32 cellular contexts compared by ENCODE assay signal in genomic region chr4:7307391-7308099, GRCh38.
DNase-seq lines count a peak whose midpoint lies in the region; ATAC-seq, FAIRE-seq and TF ChIP-seq lines count a peak whose summit lies in the region.
"Had no signal": no experiment of that assay in that cellular context is flagged by ENCODE, and none has a peak within 500 bp of the region (broad histone marks: within the 10 kb centered on the region; RNA-seq: fewer than 3 reads in every experiment).

No MANE protein-coding gene starts in this region.

- TF ChIP-seq RAD21 in GM12878 (IDR thresholded peaks at IDR 0.05; ENCODE audit: insufficient read depth, low read depth, low read length) = no peak

- no peak for TF ChIP-seq CTCF in GM12878 (IDR thresholded peaks at IDR 0.05 in 2 of 3, conservative IDR thresholded peaks at IDR 0.05 in 1 of 3; ENCODE audit: control insufficient read depth in 2 of 3, extremely low read depth in 1 of 3, insufficient read depth in 1 of 3, low read depth in 3 of 3, low read length in 3 of 3)
- peak; percentile 10 for TF ChIP-seq CTCF in foreskin keratinocyte (conservative IDR thresholded peaks at IDR 0.05)

- H4K20me1 ChIP-seq in GM12878 (ENCODE audit: control insufficient read depth, insufficient read depth) = no peaks in the 10 kb centered on the region

- DNase-seq in GM12878 (ENCODE audit: low read depth, low spot score) (no peak), foreskin keratinocyte (no peak), substantia nigra (lab: John Stamatoyannopoulos, UW) (peak in 7 of 49 donors; percentile 25 to 41 (median 32)), NCI-H2107 treated with DMSO at 0.1 percent for 48 hours (lab: John Stamatoyannopoulos, UW; ENCODE audit: unreplicated experiment) (no peak)
- no peak for DNase-seq in naive thymus-derived CD4-positive, alpha-beta T cell
- DNase-seq: activated CD4-positive, alpha-beta memory T cell treated with anti-CD3 and anti-CD28 coated beads for 36 hours; activated CD4-positive, CD25-positive, alpha-beta regulatory T cell treated with anti-CD3 and anti-CD28 coated beads, Interleukin-2, amount 50 U/mL, for 72 hours; activated CD8-positive, alpha-beta memory T cell treated with anti-CD3 and anti-CD28 coated beads, Interleukin-2, amount 50 U/mL, for 4 hours; activated naive CD4-positive, alpha-beta T cell treated with anti-CD3 and anti-CD28 coated beads for 36 hours; amniotic stem cell; Calu3; DND-41; foreskin melanocyte; left colon; NCI-H1092; NCI-H187; NCI-H526 treated with DMSO at 0.1 percent for 48 hours; small intestine; stimulated activated CD8-positive, alpha-beta memory T cell treated with anti-CD3 and anti-CD28 coated beads, Interleukin-4, amount 100 ng/mL, for 48 hours; uterus had no signal

- intact Hi-C loops in GM12878 (cut with micrococcal nuclease; ENCODE audit: unreplicated experiment) = no loop called here
- intact Hi-C loops in naive thymus-derived CD4-positive, alpha-beta T cell (cut with micrococcal nuclease) = no loop called here

- H3K4me1 ChIP-seq in GM12878 (ENCODE audit: control insufficient read depth, insufficient read depth, low read length) (no peaks in the 10 kb centered on the region), foreskin keratinocyte (no peaks in the 10 kb centered on the region)
- H3K4me1 ChIP-seq in naive thymus-derived CD4-positive, alpha-beta T cell (ENCODE audit: control insufficient read depth in 2 of 2, insufficient read depth in 2 of 2, low read length in 2 of 2) = no peaks in the 10 kb centered on the region
- H3K4me1 ChIP-seq: breast epithelium, uterus had no signal

- no peaks in the 10 kb centered on the region for H3K9me3 ChIP-seq in GM12878 (replicated peaks; ENCODE audit: control insufficient read depth, insufficient read depth, low read length)
- no peaks in the 10 kb centered on the region for H3K9me3 ChIP-seq in naive thymus-derived CD4-positive, alpha-beta T cell (ENCODE audit: control insufficient read depth in 2 of 3, low read length in 3 of 3)
- H3K9me3 ChIP-seq: breast epithelium, esophagus muscularis mucosa, uterus had no signal

- no peak overlapping the region for H3K9ac ChIP-seq in GM12878 (ENCODE audit: control insufficient read depth, insufficient read depth, low read length)

- H3K79me2 ChIP-seq in GM12878 (ENCODE audit: control insufficient read depth, insufficient read depth, low read length) = no peaks in the 10 kb centered on the region

- no TSS peak for BruUV-seq in GM12878 (replicated peaks; lab: Mats Ljungman, UMichigan)

- no peak for TF ChIP-seq EP300 in GM12878 (IDR thresholded peaks at IDR 0.05; ENCODE audit: borderline replicate concordance in 1 of 2, control insufficient read depth in 1 of 2, low read depth in 2 of 2, low read length in 2 of 2)

- SMC1A ChIA-PET in GM12878 (lab: Charles Lee; ENCODE audit: uncharacterized antibody, unreplicated experiment) = no interaction called here

- H3K27me3 ChIP-seq in GM12878 (replicated peaks in 1 of 2; ENCODE audit: control insufficient read depth in 2 of 2, insufficient read depth in 2 of 2, low read length in 1 of 2) (peaks cover 0 to 4% of the 10 kb centered on the region in 2 experiments; a peak in 1 of 4 replicates), foreskin keratinocyte (peaks cover 46% of the 10 kb centered on the region)
- no peaks in the 10 kb centered on the region for H3K27me3 ChIP-seq in naive thymus-derived CD4-positive, alpha-beta T cell (ENCODE audit: control insufficient read depth in 2 of 2, insufficient read depth in 2 of 2, low read length in 2 of 2)
- H3K27me3 ChIP-seq: esophagus muscularis mucosa, uterus had no signal

- H3K27ac Mint-ChIP-seq in naive thymus-derived CD4-positive, alpha-beta T cell = no peak overlapping the region
- H3K27ac Mint-ChIP-seq: activated CD4-positive, alpha-beta memory T cell treated with anti-CD3 and anti-CD28 coated beads for 36 hours; activated naive CD4-positive, alpha-beta T cell treated with anti-CD3 and anti-CD28 coated beads for 36 hours; activated T-helper 1 cell treated with anti-CD3 and anti-CD28 coated beads, Interleukin-12 subunit alpha, Interleukin-12 subunit beta, Interleukin-2, Interleukin-4 antibody, amounts not matched to agents 30 ng/mL and 10 ng/mL and 1 ng/mL, durations not matched to agents 14 hours and 24 hours and 36 hours; dendritic cell treated with granulocyte-macrophage colony-stimulating factor and Interleukin-4, amounts not matched to agents 40 ng/mL and 50 ng/mL, for 4 days; IgD-negative memory B cell; memory B cell; T-helper 1 cell treated with Interleukin-12 subunit alpha and Interleukin-12 subunit beta and Interleukin-4 antibody, amounts not matched to agents 30 μg/mL and 1 μg/mL, for 36 hours had no signal

- CTCF ChIA-PET in GM12878 (lab: Yijun Ruan, JAX) = no interaction called here
- CTCF ChIA-PET in naive thymus-derived CD4-positive, alpha-beta T cell (lab: Charles Lee) = no interaction called here

- H3K36me3 ChIP-seq in GM12878 (ENCODE audit: control insufficient read depth in 2 of 2, insufficient read depth in 2 of 2, low read length in 1 of 2) = no peaks in the 10 kb centered on the region
- H3K36me3 ChIP-seq in naive thymus-derived CD4-positive, alpha-beta T cell (ENCODE audit: control insufficient read depth in 2 of 3, insufficient read depth in 3 of 3, low read length in 3 of 3) = no peaks in the 10 kb centered on the region
- H3K36me3 ChIP-seq: breast epithelium, esophagus muscularis mucosa, uterus had no signal

- H2AFZ ChIP-seq in GM12878 (ENCODE audit: control insufficient read depth, low read depth, low read length) = no peak overlapping the region

- POLR2A ChIA-PET in GM12878 (lab: Charles Lee) = no interaction called here
- POLR2A ChIA-PET in naive thymus-derived CD4-positive, alpha-beta T cell (lab: Charles Lee) = no interaction called here

- FAIRE-seq in GM12878 (lab: Jason Lieb, UNC) = no peak
- FAIRE-seq: GM18507, small intestine had no signal

- ATAC-seq in GM12878 = no peak
- no peak for ATAC-seq in foreskin keratinocyte
- ATAC-seq in naive thymus-derived CD4-positive, alpha-beta T cell = peak; percentile 39
- ATAC-seq in GM21723 (IDR thresholded peaks at IDR 0.05; ENCODE audit: unreplicated experiment) = no peak
- ATAC-seq in GM21367 (IDR thresholded peaks at IDR 0.05; ENCODE audit: unreplicated experiment) = no peak
- ATAC-seq: left colon had no signal

- H3K9me3 Mint-ChIP-seq in naive thymus-derived CD4-positive, alpha-beta T cell = peaks cover 0 to 1% (median 0%) of the 10 kb centered on the region in 11 donors
- H3K9me3 Mint-ChIP-seq: activated CD4-positive, alpha-beta memory T cell treated with anti-CD3 and anti-CD28 coated beads for 36 hours; activated naive CD4-positive, alpha-beta T cell treated with anti-CD3 and anti-CD28 coated beads for 36 hours; activated T-helper 1 cell treated with anti-CD3 and anti-CD28 coated beads, Interleukin-12 subunit alpha, Interleukin-12 subunit beta, Interleukin-2, Interleukin-4 antibody, amounts not matched to agents 30 ng/mL and 10 ng/mL and 1 ng/mL, durations not matched to agents 14 hours and 24 hours and 36 hours; dendritic cell treated with granulocyte-macrophage colony-stimulating factor and Interleukin-4, amounts not matched to agents 40 ng/mL and 50 ng/mL, for 4 days; IgD-negative memory B cell; T-helper 1 cell treated with Interleukin-12 subunit alpha and Interleukin-12 subunit beta and Interleukin-4 antibody, amounts not matched to agents 30 μg/mL and 1 μg/mL, for 36 hours had no signal

- peaks cover 0 to 1% (median 0%) of the 10 kb centered on the region in 7 donors for H3K4me1 Mint-ChIP-seq in naive thymus-derived CD4-positive, alpha-beta T cell
- H3K4me1 Mint-ChIP-seq: IgD-negative memory B cell, memory B cell had no signal

- no peak overlapping the region for H3K4me2 ChIP-seq in GM12878 (ENCODE audit: control insufficient read depth, insufficient read depth)

- 60% methylated on average over 5 of the region's 6 CpGs for WGBS in GM12878 (ENCODE audit: insufficient coverage, insufficient replicate concordance, low lambda C conversion rate, missing lambda C conversion rate)

- no peak overlapping the region for H3K27ac ChIP-seq in GM12878 (ENCODE audit: control insufficient read depth, insufficient read depth)
- no peak overlapping the region for H3K27ac ChIP-seq in foreskin keratinocyte
- no peak overlapping the region for H3K27ac ChIP-seq in naive thymus-derived CD4-positive, alpha-beta T cell (ENCODE audit: low read depth, low read length)
- peak overlapping the region; percentile 100 for H3K27ac ChIP-seq in substantia nigra (ENCODE audit: low read depth, low read length, poor library complexity, severe bottlenecking)
- H3K27ac ChIP-seq: breast epithelium, C4-2B, esophagus muscularis mucosa, SK-N-MC, uterus had no signal

- H3K4me3 Mint-ChIP-seq in naive thymus-derived CD4-positive, alpha-beta T cell = no peak overlapping the region
- H3K4me3 Mint-ChIP-seq: activated CD4-positive, alpha-beta memory T cell treated with anti-CD3 and anti-CD28 coated beads for 36 hours; activated naive CD4-positive, alpha-beta T cell treated with anti-CD3 and anti-CD28 coated beads for 36 hours; activated T-helper 1 cell treated with anti-CD3 and anti-CD28 coated beads, Interleukin-12 subunit alpha, Interleukin-12 subunit beta, Interleukin-2, Interleukin-4 antibody, amounts not matched to agents 30 ng/mL and 10 ng/mL and 1 ng/mL, durations not matched to agents 14 hours and 24 hours and 36 hours; dendritic cell treated with granulocyte-macrophage colony-stimulating factor and Interleukin-4, amounts not matched to agents 40 ng/mL and 50 ng/mL, for 4 days; IgD-negative memory B cell; memory B cell; T-helper 1 cell treated with Interleukin-12 subunit alpha and Interleukin-12 subunit beta and Interleukin-4 antibody, amounts not matched to agents 30 μg/mL and 1 μg/mL, for 36 hours had no signal

- in situ Hi-C loops in GM12878 (cut with MboI) = no loop called here

- H3K4me3 ChIP-seq in GM12878 = no peak overlapping the region
- no peak overlapping the region for H3K4me3 ChIP-seq in naive thymus-derived CD4-positive, alpha-beta T cell (ENCODE audit: low read length)
- H3K4me3 ChIP-seq: breast epithelium, esophagus muscularis mucosa, SK-N-MC, uterus had no signal

- TF ChIP-seq POLR2A in GM12878 (IDR thresholded peaks at IDR 0.05; ENCODE audit: low read depth, low read length) = no peak

- H3K27me3 Mint-ChIP-seq in naive thymus-derived CD4-positive, alpha-beta T cell = peaks cover 0 to 31% (median 9%) of the 10 kb centered on the region in 5 donors
- H3K27me3 Mint-ChIP-seq: dendritic cell treated with granulocyte-macrophage colony-stimulating factor and Interleukin-4, amounts not matched to agents 40 ng/mL and 50 ng/mL, for 4 days had no signal

- RAD21 ChIA-PET in GM12878 (lab: Charles Lee; ENCODE audit: unreplicated experiment) = no interaction called here

- H3K36me3 Mint-ChIP-seq in naive thymus-derived CD4-positive, alpha-beta T cell = no peaks in the 10 kb centered on the region
- H3K36me3 Mint-ChIP-seq: activated CD4-positive, alpha-beta memory T cell treated with anti-CD3 and anti-CD28 coated beads for 36 hours; IgD-negative memory B cell; memory B cell had no signal

TF ChIP-seq in GM12878, 131 proteins besides CTCF, POLR2A, EP300 and RAD21 (continues in another document):
- no peak for TF ChIP-seq CHD1 (IDR thresholded peaks at IDR 0.05; ENCODE audit: low read depth, low read length)
